Comparison of ENCODE assay signal across 9 cellular contexts in genomic region chr6:3194535-3195376, GRCh38. TPM values are rescaled to one million over a fixed set of nuclear protein-coding genes. Genes with fewer than 3 reads are reported as not detected.
DNase-seq lines count a peak whose midpoint lies in the region; ATAC-seq, FAIRE-seq and TF ChIP-seq lines count a peak whose summit lies in the region.
"Had no signal": no experiment of that assay in that cellular context is flagged by ENCODE, and none has a peak within 500 bp of the region (broad histone marks: within the 10 kb centered on the region; RNA-seq: fewer than 3 reads in every experiment).

No MANE protein-coding gene starts in this region.

- H3K27me3 ChIP-seq in GM23338 (ENCODE audit: insufficient read depth) (no peaks in the 10 kb centered on the region), osteoblast (ENCODE audit: insufficient read depth, low read length) (no peaks in the 10 kb centered on the region)
- H3K27me3 ChIP-seq: body of pancreas had no signal

- DNase-seq in GM23338 (ENCODE audit: low spot score) (peak; percentile 86), NCI-H774 (lab: John Stamatoyannopoulos, UW) (peak; percentile 11), endothelial cell (ENCODE audit: low spot score) (peak; percentile 61), osteoblast (ENCODE audit: insufficient read length, low spot score, missing footprints) (no peak), RCC 7860 (ENCODE audit: low spot score) (no peak)
- DNase-seq: body of pancreas, T-helper 17 cell had no signal

- H3K9me3 Mint-ChIP-seq in GM23338, result peaks cover 8% of the 10 kb centered on the region; the same call in 1 of the 3 replicates
- H3K9me3 Mint-ChIP-seq in endothelial cell (ENCODE audit: unreplicated experiment), result no peaks in the 10 kb centered on the region

- no peak overlapping the region for H3K27ac Mint-ChIP-seq in GM23338
- no peak overlapping the region for H3K27ac Mint-ChIP-seq in endothelial cell (ENCODE audit: unreplicated experiment)
- H3K27ac Mint-ChIP-seq: T-helper 17 cell had no signal

- H3K4me2 ChIP-seq in GM23338 (peak overlapping the region; percentile 56), osteoblast (ENCODE audit: insufficient read depth, low read length) (no peak overlapping the region)

- no peaks in the 10 kb centered on the region for H3K9me2 ChIP-seq in GM23338 (ENCODE audit: insufficient read depth)

- H3F3A ChIP-seq in GM23338 (replicated peaks; ENCODE audit: low read depth), result peaks cover 6% of the 10 kb centered on the region

- no peaks in the 10 kb centered on the region for H4K20me1 ChIP-seq in GM23338 (replicated peaks; ENCODE audit: insufficient read depth)
- H4K20me1 ChIP-seq in osteoblast (ENCODE audit: insufficient read depth, low read length), result no peaks in the 10 kb centered on the region

- peaks cover 8% of the 10 kb centered on the region for H3K27me3 Mint-ChIP-seq in GM23338 (ENCODE audit: insufficient read depth, low read depth, poor library complexity)
- peaks cover 1% of the 10 kb centered on the region for H3K27me3 Mint-ChIP-seq in endothelial cell (ENCODE audit: unreplicated experiment)

- H3K4me3 ChIP-seq in GM23338, result peak overlapping the region; percentile 23; the same call in 1 of the 2 replicates
- H3K4me3 ChIP-seq in osteoblast (ENCODE audit: insufficient read depth, low read length), result no peak overlapping the region
- H3K4me3 ChIP-seq: body of pancreas had no signal

- H3K36me3 Mint-ChIP-seq in GM23338 (ENCODE audit: low read depth) (peaks cover 2% of the 10 kb centered on the region; the same call in 1 of the 3 replicates), endothelial cell (ENCODE audit: low read depth, unreplicated experiment) (no peaks in the 10 kb centered on the region)

- peaks cover 38% of the 10 kb centered on the region for H3K4me1 ChIP-seq in GM23338 (ENCODE audit: insufficient read depth)
- no peaks in the 10 kb centered on the region for H3K4me1 ChIP-seq in osteoblast (ENCODE audit: insufficient read depth, low read length)
- H3K4me1 ChIP-seq: body of pancreas had no signal

- no peak for FAIRE-seq in RCC 7860 (lab: Jason Lieb, UNC)

- H3K4me3 Mint-ChIP-seq in GM23338, result no peak overlapping the region
- H3K4me3 Mint-ChIP-seq in endothelial cell (ENCODE audit: unreplicated experiment), result no peak overlapping the region
- H3K4me3 Mint-ChIP-seq: T-helper 17 cell had no signal

- H3K36me3 ChIP-seq in GM23338 (ENCODE audit: insufficient read depth) (no peaks in the 10 kb centered on the region), osteoblast (ENCODE audit: insufficient read depth, low read length) (no peaks in the 10 kb centered on the region)

- ATAC-seq in GM23338 (peak; percentile 69), HG03520 (IDR thresholded peaks at IDR 0.05; ENCODE audit: unreplicated experiment) (no peak), HG03442 (IDR thresholded peaks at IDR 0.05; ENCODE audit: unreplicated experiment) (no peak)
- ATAC-seq: body of pancreas, T-helper 17 cell had no signal

- peaks cover 1% of the 10 kb centered on the region for H3K9me3 ChIP-seq in osteoblast (ENCODE audit: low read depth, low read length)
- H3K9me3 ChIP-seq: body of pancreas had no signal

- no peak for TF ChIP-seq CTCF in GM23338 (conservative IDR thresholded peaks at IDR 0.05; ENCODE audit: low read depth in 2 of 2)
- TF ChIP-seq CTCF in endothelial cell (IDR thresholded peaks at IDR 0.05; ENCODE audit: unreplicated experiment), result no peak
- TF ChIP-seq CTCF in osteoblast (IDR thresholded peaks at IDR 0.05; ENCODE audit: extremely low read depth, low read depth, low read length), result no peak

- no peaks in the 10 kb centered on the region for H3K79me2 ChIP-seq in GM23338 (replicated peaks; ENCODE audit: insufficient read depth)
- no peaks in the 10 kb centered on the region for H3K79me2 ChIP-seq in osteoblast (ENCODE audit: insufficient read depth, low read length)

- H2AFZ ChIP-seq in GM23338 (peak overlapping the region; percentile 83; the same call in 1 of the 2 replicates), osteoblast (ENCODE audit: low read length) (peak overlapping the region; percentile 23)

- peak overlapping the region; percentile 78 for H3K27ac ChIP-seq in GM23338 (ENCODE audit: low read depth)
- no peak overlapping the region for H3K27ac ChIP-seq in osteoblast (ENCODE audit: low read depth, low read length)
- H3K27ac ChIP-seq: body of pancreas had no signal

- H3K4me1 Mint-ChIP-seq in GM23338, result peaks cover 15% of the 10 kb centered on the region
- peaks cover 3% of the 10 kb centered on the region for H3K4me1 Mint-ChIP-seq in endothelial cell (ENCODE audit: unreplicated experiment)

TF ChIP-seq in GM23338, 12 proteins besides CTCF, POLR2A, EP300 and RAD21 (continues in another document):
- no peak for TF ChIP-seq ZNF331 (CRISPR knock-in tag; IDR thresholded peaks at IDR 0.05; ENCODE audit: low read depth)
- TF ChIP-seq EZH2phosphoT487 (IDR thresholded peaks at IDR 0.05; ENCODE audit: unreplicated experiment), result no peak
- no peak for TF ChIP-seq ZNF462 (CRISPR knock-in tag; IDR thresholded peaks at IDR 0.05)
- TF ChIP-seq CREB1 (CRISPR knock-in tag; IDR thresholded peaks at IDR 0.05; ENCODE audit: low read depth), result no peak
- TF ChIP-seq ZNF114 (CRISPR knock-in tag; IDR thresholded peaks at IDR 0.05), result no peak
- no peak for TF ChIP-seq EZH2 (IDR thresholded peaks at IDR 0.05; ENCODE audit: low read depth, unreplicated experiment)
- TF ChIP-seq POLR2AphosphoS5 (IDR thresholded peaks at IDR 0.05; ENCODE audit: low read depth), result no peak

RNA-seq across cellular contexts. Expression of gene TUBB2B, which starts 32.7 kb away (rescaled TPM):
- 794 and 802 TPM in 2 replicates for total RNA-seq in GM23338 (2014; rRNA removed; shearing (Covaris generic))
- polyA plus RNA-seq in GM23338 (2016; fragmentation: Nextera tagmentation; extraction: Ambion mirVana), result 355 and 376 TPM in 2 replicates
- 93.2 TPM for total RNA-seq in endothelial cell (ENCODE audit: unreplicated experiment)
- 5.6 and 9.0 TPM in 2 replicates for total RNA-seq in osteoblast

RNA-seq across cellular contexts. Expression of gene TUBB2A, which starts 37.4 kb away (rescaled TPM):
- 376 and 407 TPM in 2 replicates for total RNA-seq in GM23338 (2014; rRNA removed; shearing (Covaris generic))
- 286 and 305 TPM in 2 replicates for polyA plus RNA-seq in GM23338 (2016; fragmentation: Nextera tagmentation; extraction: Ambion mirVana)
- total RNA-seq in endothelial cell (ENCODE audit: unreplicated experiment), result 73.6 TPM
- 44.5 and 49.5 TPM in 2 replicates for total RNA-seq in osteoblast

Comparison
In these comparisons a context has a peak if more than half of its experiments do, and no peak if none do; other contexts are left out.
1. DNase-seq: peak in GM23338 (single experiment), NCI-H774 (single experiment) and endothelial cell (single experiment); none in osteoblast (single experiment) and RCC 7860 (single experiment).